Comparison of ENCODE assay signal across 18 cellular contexts in the genomic region with DNA sequence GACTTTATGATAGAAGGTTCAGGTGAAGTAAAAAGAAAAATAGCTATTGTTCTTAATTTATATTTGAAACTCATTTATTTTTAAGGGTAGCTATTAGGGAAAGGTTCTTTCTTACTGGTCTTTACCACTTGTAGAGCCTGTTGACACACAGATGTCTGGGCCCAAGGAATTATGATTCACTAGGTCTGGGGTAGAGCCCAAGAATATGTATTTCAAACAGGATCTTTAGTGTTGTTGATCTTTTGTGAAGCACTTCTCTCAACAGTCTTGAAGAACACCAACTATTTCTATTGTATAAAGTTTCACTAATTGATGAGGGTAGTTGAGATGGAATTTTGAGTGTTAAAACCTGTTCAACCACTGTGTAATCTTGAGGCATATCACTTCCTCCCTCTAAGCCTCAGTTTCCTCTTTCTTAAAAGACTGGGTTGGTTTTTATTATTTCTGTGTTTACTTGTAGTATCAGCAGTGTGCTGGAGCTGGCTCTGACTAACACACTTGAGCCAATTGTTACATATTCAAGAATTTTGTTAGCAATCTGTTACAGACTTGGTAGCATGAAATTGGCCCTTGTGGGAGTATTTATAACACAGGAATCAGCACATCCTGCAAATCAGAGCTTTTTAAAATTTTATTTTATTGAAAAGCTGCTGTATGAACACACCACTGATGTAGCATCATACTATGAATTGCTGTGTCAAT.
"Had no signal": no experiment of that assay in that cellular context is flagged by ENCODE, and none has a peak within 500 bp of the region (broad histone marks: within the 10 kb centered on the region; RNA-seq: fewer than 3 reads in every experiment).

No MANE protein-coding gene starts in this region.

- H3K36me3 ChIP-seq: ovary, thyroid gland had no signal

- H3K27ac Mint-ChIP-seq: activated CD4-positive, alpha-beta T cell treated with anti-CD3 and anti-CD28 coated beads, Interleukin-2, amount 10 ng/mL, durations not matched to agents 7 days and 5 days; mesothelial cell of epicardium; T-helper 17 cell had no signal

- FAIRE-seq: TTC549 had no signal

- H3K4me3 ChIP-seq: body of pancreas, left ventricle myocardium inferior, ovary, thyroid gland had no signal

- H3K4me1 ChIP-seq: body of pancreas had no signal

- H3K9me3 ChIP-seq: body of pancreas, left ventricle myocardium inferior, ovary, thyroid gland had no signal

- ATAC-seq: body of pancreas, T-helper 17 cell had no signal

- H3K4me3 Mint-ChIP-seq: activated CD4-positive, alpha-beta T cell treated with anti-CD3 and anti-CD28 coated beads, Interleukin-2, amount 10 ng/mL, durations not matched to agents 7 days and 5 days; mesothelial cell of epicardium; neural crest cell; T-helper 17 cell had no signal

- DNase-seq: activated CD4-positive, alpha-beta T cell treated with anti-CD3 and anti-CD28 coated beads, Interleukin-2, amount 10 ng/mL, durations not matched to agents 7 days and 5 days; activated CD4-positive, CD25-positive, alpha-beta regulatory T cell; activated naive CD4-positive, alpha-beta T cell treated with anti-CD3 and anti-CD28 coated beads, Interleukin-2, amount 50 U/mL, for 16 hours; body of pancreas; cerebellar nuclear complex; dermis blood vessel endothelial cell; erythroblast; foreskin fibroblast; head of caudate nucleus; islet precursor cell; left ventricle myocardium inferior; ovary; stimulated activated CD4-positive, alpha-beta T cell treated with anti-CD3 and anti-CD28 coated beads, Interleukin-4, amount 100 ng/mL, for 4 hours; T-helper 17 cell; thyroid gland had no signal

- H3K27ac ChIP-seq: body of pancreas, left ventricle myocardium inferior, ovary had no signal

- H3K27me3 Mint-ChIP-seq: T-helper 17 cell had no signal

- H3K27me3 ChIP-seq: body of pancreas, ovary, thyroid gland had no signal

- H3K9me3 Mint-ChIP-seq: activated CD4-positive, alpha-beta T cell treated with anti-CD3 and anti-CD28 coated beads, Interleukin-2, amount 10 ng/mL, durations not matched to agents 7 days and 5 days; neural crest cell had no signal

- H3K4me1 Mint-ChIP-seq: activated CD4-positive, alpha-beta T cell treated with anti-CD3 and anti-CD28 coated beads, Interleukin-2, amount 10 ng/mL, durations not matched to agents 7 days and 5 days; T-helper 17 cell had no signal
